ENCODE assay signal across 8 cellular contexts in the genomic region with DNA sequence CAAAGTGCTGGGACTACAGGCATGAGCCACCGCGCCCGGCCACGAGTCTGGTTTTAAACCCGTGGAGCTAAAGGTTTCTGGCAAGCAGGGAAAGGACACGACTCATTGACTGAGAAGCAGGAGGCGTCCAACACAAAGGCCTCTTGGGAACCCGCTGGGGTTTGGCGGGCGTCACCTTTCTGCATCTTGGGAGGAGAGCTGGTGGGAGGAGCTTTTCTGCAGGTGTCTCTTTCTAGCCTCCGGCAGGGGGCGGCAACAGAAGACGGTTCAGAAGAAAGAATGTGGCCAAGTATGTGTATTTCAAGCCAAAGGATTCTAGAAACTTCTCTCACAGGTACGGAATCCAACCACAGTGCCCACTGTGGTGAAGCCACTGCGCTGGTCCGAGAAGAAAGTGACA.
DNase-seq lines count a peak whose midpoint lies in the region; ATAC-seq and TF ChIP-seq lines count a peak whose summit lies in the region.

No MANE protein-coding gene starts in this region.

- H3K27me3 ChIP-seq in heart left ventricle, result no peaks in the 10 kb centered on the region

- H3K9me3 ChIP-seq in heart left ventricle, result no peaks in the 10 kb centered on the region

- peak overlapping the region in 2 of 12 donors; percentile 2 for H3K4me3 ChIP-seq in heart left ventricle

- TF ChIP-seq CTCF in heart left ventricle (IDR thresholded peaks at IDR 0.05), result peak; percentile 35 to 75 (median 66)

- H3K36me3 ChIP-seq in heart left ventricle, result no peaks in the 10 kb centered on the region

- peak in 1 of 2 donors; percentile 21 for TF ChIP-seq POLR2A in heart left ventricle (IDR thresholded peaks at IDR 0.05)

- intact Hi-C loops in heart left ventricle (cut with DNase I), result loop anchor here in 5 of 10 donors (1.0 to 10.0 kb wide), 4 partner anchors 98 to 175 kb away; a partner anchor contains a TSS

- no peak overlapping the region for H3K27ac Mint-ChIP-seq in activated naive CD4-positive, alpha-beta T cell treated with anti-CD3 and anti-CD28 coated beads, Interleukin-2, amount 50 U/mL, for 72 hours

- WGBS in heart left ventricle, 4 donors, result 10 to 18% (median 14%) methylated on average over 16 of the region's 16 CpGs

- peak overlapping the region; percentile 61 to 90 (median 82) for H3K27ac ChIP-seq in heart left ventricle

- H3K36me3 Mint-ChIP-seq in activated naive CD4-positive, alpha-beta T cell treated with anti-CD3 and anti-CD28 coated beads, Interleukin-2, amount 50 U/mL, for 72 hours, result no peaks in the 10 kb centered on the region

- peak; percentile 33 for DNase-seq in Ammon's horn (ENCODE audit: low spot score)
- peak; percentile 19 for DNase-seq in HS-27A (ENCODE audit: low read depth)
- peak; percentile 54 for DNase-seq in SK-N-DZ (ENCODE audit: low spot score)
- DNase-seq in activated naive CD4-positive, alpha-beta T cell treated with anti-CD3 and anti-CD28 coated beads, Interleukin-2, amount 50 U/mL, for 72 hours (ENCODE audit: low spot score in 2 of 2), result peak; percentile 56 to 58
- DNase-seq in heart left ventricle, result peak; percentile 80 to 88 (median 85)
- DNase-seq in retina, result peak; percentile 54
- no peak for DNase-seq in DMS114 treated with DMSO at 0.1 percent for 48 hours (lab: John Stamatoyannopoulos, UW; ENCODE audit: unreplicated experiment)

- peak; percentile 62 to 75 for ATAC-seq in activated naive CD4-positive, alpha-beta T cell treated with anti-CD3 and anti-CD28 coated beads, Interleukin-2, amount 50 U/mL, for 72 hours
- peak; percentile 33 to 77 (median 66) for ATAC-seq in heart left ventricle
- no peak for ATAC-seq in GM18870 (IDR thresholded peaks at IDR 0.05; ENCODE audit: unreplicated experiment)

- no peaks in the 10 kb centered on the region for H3K9me3 Mint-ChIP-seq in activated naive CD4-positive, alpha-beta T cell treated with anti-CD3 and anti-CD28 coated beads, Interleukin-2, amount 50 U/mL, for 72 hours

- peaks cover 8 to 61% (median 47%) of the 10 kb centered on the region in 12 donors for H3K4me1 ChIP-seq in heart left ventricle
